In the genomic region with DNA sequence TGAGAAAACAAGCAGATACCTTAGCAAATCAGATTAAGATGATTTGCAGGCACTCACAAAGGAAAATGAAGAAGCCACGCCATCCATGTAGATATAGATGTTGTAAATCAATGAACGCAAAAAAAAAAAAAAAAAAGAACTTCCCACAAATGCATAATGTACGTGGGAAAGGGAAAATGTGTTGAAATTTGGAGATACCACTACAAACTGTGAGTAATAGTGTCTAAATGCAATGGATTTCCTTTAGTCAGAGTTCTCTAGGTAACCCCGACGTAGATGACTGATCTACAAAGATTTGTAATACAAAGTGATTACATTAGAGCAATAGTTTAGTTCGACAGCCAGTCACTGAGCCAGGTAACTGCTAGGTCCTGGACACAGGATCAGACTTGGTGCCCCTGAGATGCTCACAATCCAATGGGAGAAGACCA, we compare ENCODE assay signal across 9 cellular contexts. TPM values are rescaled to one million over a fixed set of nuclear protein-coding genes. Genes with fewer than 3 reads are reported as not detected.
DNase-seq lines count a peak whose midpoint lies in the region; ATAC-seq, FAIRE-seq and TF ChIP-seq lines count a peak whose summit lies in the region.
"Had no signal": no experiment of that assay in that cellular context is flagged by ENCODE, and none has a peak within 500 bp of the region (broad histone marks: within the 10 kb centered on the region; RNA-seq: fewer than 3 reads in every experiment).

No MANE protein-coding gene starts in this region.

- H3K4me3 ChIP-seq in HFF-Myc (replicated peaks; ENCODE audit: low read depth, low read length) (peak overlapping the region; percentile 52), right cardiac atrium (ENCODE audit: low read length) (peak overlapping the region; percentile 51), kidney (ENCODE audit: low read length in 2 of 2) (peak overlapping the region in 1 of 2 donors; percentile 72)

- H3K36me3 ChIP-seq in kidney (ENCODE audit: control insufficient read depth in 1 of 2, insufficient read depth in 2 of 2, low read length in 2 of 2), result peaks cover under 1 to 1% of the 10 kb centered on the region in 2 donors

- H3K4me1 ChIP-seq in right cardiac atrium (ENCODE audit: control insufficient read depth, insufficient read depth, low read length) (peaks cover 5% of the 10 kb centered on the region), kidney (ENCODE audit: control insufficient read depth in 1 of 2, insufficient read depth in 1 of 2, low read depth in 1 of 2, low read length in 2 of 2) (peaks cover 0 to 13% of the 10 kb centered on the region in 2 donors)

- peak overlapping the region; percentile 69 for H3K27ac Mint-ChIP-seq in activated CD4-positive, alpha-beta memory T cell treated with anti-CD3 and anti-CD28 coated beads for 36 hours
- peak overlapping the region; percentile 58 for H3K27ac Mint-ChIP-seq in stimulated activated effector memory CD8-positive, alpha-beta T cell treated with anti-CD3 and anti-CD28 coated beads, Interleukin-12 subunit alpha, Interleukin-12 subunit beta, amount 100 ng/mL, for 72 hours

- FAIRE-seq in GM12891 (lab: Jason Lieb, UNC) (no peak), kidney (lab: Jason Lieb, UNC) (no peak)

- no peaks in the 10 kb centered on the region for H3K9me3 ChIP-seq in right cardiac atrium (ENCODE audit: control insufficient read depth, low read length)
- no peaks in the 10 kb centered on the region for H3K9me3 ChIP-seq in kidney (ENCODE audit: control insufficient read depth in 1 of 2, low read length in 2 of 2)

- no peaks in the 10 kb centered on the region for H3K27me3 Mint-ChIP-seq in activated CD4-positive, alpha-beta memory T cell treated with anti-CD3 and anti-CD28 coated beads for 36 hours

- peaks cover 31% of the 10 kb centered on the region for H3K4me1 Mint-ChIP-seq in activated CD4-positive, alpha-beta memory T cell treated with anti-CD3 and anti-CD28 coated beads for 36 hours (ENCODE audit: low read depth)
- H3K4me1 Mint-ChIP-seq in stimulated activated effector memory CD8-positive, alpha-beta T cell treated with anti-CD3 and anti-CD28 coated beads, Interleukin-12 subunit alpha, Interleukin-12 subunit beta, amount 100 ng/mL, for 72 hours, result peaks cover 28% of the 10 kb centered on the region

- 85% methylated on average over 6 of the region's 6 CpGs for WGBS in right cardiac atrium

- H3K27ac ChIP-seq in right cardiac atrium (ENCODE audit: low read length) (peak overlapping the region; percentile 45), kidney (ENCODE audit: low read depth in 2 of 2, low read length in 2 of 2) (peak overlapping the region in 1 of 2 donors; percentile 49)

- H3K9me3 Mint-ChIP-seq in activated CD4-positive, alpha-beta memory T cell treated with anti-CD3 and anti-CD28 coated beads for 36 hours, result no peaks in the 10 kb centered on the region
- no peaks in the 10 kb centered on the region for H3K9me3 Mint-ChIP-seq in stimulated activated effector memory CD8-positive, alpha-beta T cell treated with anti-CD3 and anti-CD28 coated beads, Interleukin-12 subunit alpha, Interleukin-12 subunit beta, amount 100 ng/mL, for 72 hours

- intact Hi-C loops in activated CD4-positive, alpha-beta memory T cell treated with anti-CD3 and anti-CD28 coated beads for 36 hours (cut with micrococcal nuclease), result loop anchor here (2.0 to 10.0 kb wide), 4 partner anchors 38 to 660 kb away; a partner anchor contains a TSS
- intact Hi-C loops in right cardiac atrium (cut with DNase I), result loop anchor here in 1 of 4 donors (2.0 kb wide), 1 partner anchor 28 kb away; no protein-coding TSS in a partner anchor
- intact Hi-C loops in kidney (cut with DNase I), result no loop called here

- peak overlapping the region; percentile 74 for H3K4me3 Mint-ChIP-seq in activated CD4-positive, alpha-beta memory T cell treated with anti-CD3 and anti-CD28 coated beads for 36 hours
- H3K4me3 Mint-ChIP-seq in stimulated activated effector memory CD8-positive, alpha-beta T cell treated with anti-CD3 and anti-CD28 coated beads, Interleukin-12 subunit alpha, Interleukin-12 subunit beta, amount 100 ng/mL, for 72 hours, result peak overlapping the region; percentile 77

- H3K36me3 Mint-ChIP-seq in activated CD4-positive, alpha-beta memory T cell treated with anti-CD3 and anti-CD28 coated beads for 36 hours, result peaks cover 21% of the 10 kb centered on the region
- H3K36me3 Mint-ChIP-seq in stimulated activated effector memory CD8-positive, alpha-beta T cell treated with anti-CD3 and anti-CD28 coated beads, Interleukin-12 subunit alpha, Interleukin-12 subunit beta, amount 100 ng/mL, for 72 hours, result peaks cover 19% of the 10 kb centered on the region

- ATAC-seq in right cardiac atrium (no peak), GM19351 (IDR thresholded peaks at IDR 0.05; ENCODE audit: unreplicated experiment) (no peak)
- no peak for ATAC-seq in stimulated activated effector memory CD8-positive, alpha-beta T cell treated with anti-CD3 and anti-CD28 coated beads, Interleukin-12 subunit alpha, Interleukin-12 subunit beta, amount 100 ng/mL, for 72 hours

- no peaks in the 10 kb centered on the region for H3K27me3 ChIP-seq in right cardiac atrium (ENCODE audit: control insufficient read depth, insufficient read depth)

- TF ChIP-seq POLR2A in GM12891 (IDR thresholded peaks at IDR 0.05; ENCODE audit: low read depth, low read length), result no peak

- TF ChIP-seq CTCF in HFF-Myc (IDR thresholded peaks at IDR 0.05; ENCODE audit: low read depth, low read length, missing control alignments), result no peak
- no peak for TF ChIP-seq CTCF in kidney (IDR thresholded peaks at IDR 0.05; ENCODE audit: borderline replicate concordance, extremely low read depth, insufficient read depth)

- CTCF ChIA-PET in activated CD4-positive, alpha-beta memory T cell treated with anti-CD3 and anti-CD28 coated beads for 36 hours (lab: Charles Lee), result interaction anchor here (0.7 to 2.8 kb wide), 3 partner anchors 13 to 159 kb away, joined by 3 to 19 read pairs (median 4); no protein-coding TSS in a partner anchor

- H3K9ac ChIP-seq in kidney (ENCODE audit: low read length in 2 of 2), result no peak overlapping the region

- DNase-seq in HFF-Myc (ENCODE audit: extremely low read depth, low read depth), result no peak
- DNase-seq in activated CD4-positive, alpha-beta memory T cell treated with anti-CD3 and anti-CD28 coated beads for 36 hours, result no peak
- DNase-seq in right cardiac atrium, result no peak
- no peak for DNase-seq in stimulated activated effector memory CD8-positive, alpha-beta T cell treated with anti-CD3 and anti-CD28 coated beads, Interleukin-12 subunit alpha, Interleukin-12 subunit beta, amount 100 ng/mL, for 72 hours (ENCODE audit: low spot score in 2 of 2)
- DNase-seq in cortex of kidney (lab: John Stamatoyannopoulos, UW), result no peak
- no peak for DNase-seq in GM12891 (ENCODE audit: insufficient read length, low spot score)
- no peak for DNase-seq in kidney

- POLR2A ChIA-PET in activated CD4-positive, alpha-beta memory T cell treated with anti-CD3 and anti-CD28 coated beads for 36 hours (lab: Charles Lee), result interaction anchor here (0.6 to 1.7 kb wide), 5 partner anchors 19 to 1471 kb away, joined by 3 to 8 read pairs (median 6); a partner anchor contains a TSS

TF ChIP-seq in GM12891, 5 proteins besides CTCF, POLR2A, EP300 and RAD21:
- no peak for TF ChIP-seq SPI1 (IDR thresholded peaks at IDR 0.05; ENCODE audit: low read depth, low read length)
- no peak for TF ChIP-seq POU2F2 (IDR thresholded peaks at IDR 0.05; ENCODE audit: low read depth, low read length)
- TF ChIP-seq TAF1 (IDR thresholded peaks at IDR 0.05; ENCODE audit: low read depth, low read length), result no peak
- no peak for TF ChIP-seq PAX5 (IDR thresholded peaks at IDR 0.05; ENCODE audit: insufficient read depth, low read length, severe bottlenecking)
- no peak for TF ChIP-seq POLR2AphosphoS5 (IDR thresholded peaks at IDR 0.05; ENCODE audit: low read depth, low read length)
TF ChIP-seq in GM12891: peak in this region for 0.

RNA-seq across cellular contexts. Expression of a gene that starts 0.8 kb away (rescaled TPM):
- total RNA-seq in activated CD4-positive, alpha-beta memory T cell treated with anti-CD3 and anti-CD28 coated beads for 36 hours, result 10 to 100 TPM; 16.9 to 17.5 TPM
- total RNA-seq in right cardiac atrium, result 10 to 100 TPM; 10.9 to 16.5 (median 14.5) TPM
- 12.1 TPM for polyA plus RNA-seq in right cardiac atrium
- polyA plus RNA-seq in GM12891 (2012; ENCODE audit: low read depth, missing spikeins), result 9.2 TPM
- 21.3 TPM for total RNA-seq in kidney
- 26.6 TPM for polyA plus RNA-seq in kidney (ENCODE audit: insufficient read depth, low read depth, low replicate concordance)

RNA-seq across cellular contexts. Expression of a gene that starts 4.3 kb away (rescaled TPM):
- total RNA-seq in activated CD4-positive, alpha-beta memory T cell treated with anti-CD3 and anti-CD28 coated beads for 36 hours, result 100 to 1,000 TPM; 656 to 664 TPM
- total RNA-seq in right cardiac atrium (100 to 1,000 TPM; 291 to 354 (median 334) TPM), kidney (352 TPM)
- polyA plus RNA-seq in right cardiac atrium (144 TPM), kidney (ENCODE audit: insufficient read depth, low read depth, low replicate concordance) (376 TPM)
- polyA plus RNA-seq in GM12891 (2012; ENCODE audit: low read depth, missing spikeins), result 1,013 TPM

RNA-seq across cellular contexts. Expression of a gene that starts 21.7 kb away (rescaled TPM):
- under 1 TPM in 1 of 2 experiments, not detected in 1; 0.19 TPM for total RNA-seq in activated CD4-positive, alpha-beta memory T cell treated with anti-CD3 and anti-CD28 coated beads for 36 hours
- total RNA-seq in right cardiac atrium (not detected), kidney (not detected)
- polyA plus RNA-seq in right cardiac atrium (not detected), kidney (ENCODE audit: insufficient read depth, low read depth, low replicate concordance) (not detected)
- polyA plus RNA-seq in GM12891 (2012; ENCODE audit: low read depth, missing spikeins), result not detected
- total RNA-seq: posterior vena cava had no signal

RNA-seq across cellular contexts. Expression of a gene that starts 37.2 kb away (rescaled TPM):
- 10 to 100 TPM; 21.8 TPM for total RNA-seq in activated CD4-positive, alpha-beta memory T cell treated with anti-CD3 and anti-CD28 coated beads for 36 hours
- total RNA-seq in right cardiac atrium, result 10 to 100 TPM; 10.3 to 20.2 (median 15.3) TPM
- polyA plus RNA-seq in right cardiac atrium, result 19.5 TPM
- polyA plus RNA-seq in GM12891 (2012; ENCODE audit: low read depth, missing spikeins), result 9.6 TPM
- 8.9 TPM for total RNA-seq in kidney
- polyA plus RNA-seq in kidney (ENCODE audit: insufficient read depth, low read depth, low replicate concordance), result 35.9 TPM
